In the genomic region with DNA sequence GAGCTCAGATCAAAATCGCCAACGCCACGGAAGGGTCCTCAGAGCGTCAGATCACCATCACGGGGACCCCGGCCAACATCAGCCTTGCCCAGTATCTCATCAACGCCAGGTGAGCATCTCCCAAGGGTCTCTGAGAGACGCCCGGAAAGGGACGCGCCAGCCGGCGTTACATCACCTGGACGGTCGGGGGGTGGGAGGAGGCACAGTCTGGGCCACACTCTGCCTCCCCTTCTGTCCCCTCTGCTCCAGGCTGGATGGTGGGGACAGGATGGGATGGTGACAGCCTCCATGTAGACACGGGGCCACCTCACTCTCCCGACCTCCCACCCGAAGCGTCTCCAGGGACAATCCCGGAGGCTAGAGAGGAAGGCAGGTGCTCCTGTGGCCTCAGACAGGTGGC, we compare ENCODE assay signal across 31 cellular contexts.
"Had no signal": no experiment of that assay in that cellular context is flagged by ENCODE, and none has a peak within 500 bp of the region (broad histone marks: within the 10 kb centered on the region; RNA-seq: fewer than 3 reads in every experiment).

No MANE protein-coding gene starts in this region.

- H3K4me3 ChIP-seq: ascending aorta, esophagus muscularis mucosa, gastrocnemius medialis, heart right ventricle, hepatocyte had no signal

- ATAC-seq: activated CD4-positive, alpha-beta T cell treated with anti-CD3 and anti-CD28 coated beads for 36 hours; activated naive CD4-positive, alpha-beta T cell treated with anti-CD3 and anti-CD28 coated beads, Interleukin-2, amount 50 U/mL, for 72 hours; effector memory CD8-positive, alpha-beta T cell; foreskin keratinocyte; gastrocnemius medialis; heart right ventricle had no signal

- H3K36me3 ChIP-seq: ascending aorta, brain microvascular endothelial cell, gastrocnemius medialis, heart right ventricle had no signal

- H3K4me1 ChIP-seq: ascending aorta, esophagus muscularis mucosa, foreskin keratinocyte, gastrocnemius medialis, heart right ventricle had no signal

- H3K9me3 Mint-ChIP-seq: activated CD4-positive, alpha-beta memory T cell treated with anti-CD3 and anti-CD28 coated beads for 36 hours; activated CD4-positive, alpha-beta T cell treated with anti-CD3 and anti-CD28 coated beads, Interleukin-2, amount 10 ng/mL, durations not matched to agents 24 days and 14 days; activated naive CD4-positive, alpha-beta T cell treated with anti-CD3 and anti-CD28 coated beads, Interleukin-2, amount 10 ng/mL, durations not matched to agents 7 days and 5 days; activated naive CD4-positive, alpha-beta T cell treated with anti-CD3 and anti-CD28 coated beads, Interleukin-2, amount 50 U/mL, for 72 hours; activated naive CD8-positive, alpha-beta T cell treated with anti-CD3 and anti-CD28 coated beads, Interleukin-2, amount 10 ng/mL, durations not matched to agents 7 days and 5 days; activated T-cell treated with anti-CD3 and anti-CD28 coated beads, Interleukin-2, amount 50 U/mL, for 24 hours; activated T-cell treated with anti-CD3 and anti-CD28 coated beads, Interleukin-2, amount 50 U/mL, for 72 hours; effector memory CD8-positive, alpha-beta T cell had no signal

- H3K27ac Mint-ChIP-seq: activated CD4-positive, alpha-beta memory T cell treated with anti-CD3 and anti-CD28 coated beads for 36 hours; activated CD4-positive, alpha-beta T cell treated with anti-CD3 and anti-CD28 coated beads for 36 hours; activated CD4-positive, alpha-beta T cell treated with anti-CD3 and anti-CD28 coated beads, Interleukin-2, amount 10 ng/mL, durations not matched to agents 24 days and 14 days; activated naive CD4-positive, alpha-beta T cell treated with anti-CD3 and anti-CD28 coated beads, Interleukin-2, amount 10 ng/mL, durations not matched to agents 7 days and 5 days; activated naive CD4-positive, alpha-beta T cell treated with anti-CD3 and anti-CD28 coated beads, Interleukin-2, amount 50 U/mL, for 72 hours; activated naive CD8-positive, alpha-beta T cell treated with anti-CD3 and anti-CD28 coated beads, Interleukin-2, amount 10 ng/mL, durations not matched to agents 7 days and 5 days; activated T-cell treated with anti-CD3 and anti-CD28 coated beads, Interleukin-2, amount 50 U/mL, for 24 hours; activated T-cell treated with anti-CD3 and anti-CD28 coated beads, Interleukin-2, amount 50 U/mL, for 72 hours; effector memory CD8-positive, alpha-beta T cell had no signal

- H3K9me3 ChIP-seq: gastrocnemius medialis had no signal

- H3K27ac ChIP-seq: ascending aorta, brain microvascular endothelial cell, esophagus muscularis mucosa, foreskin keratinocyte, gastrocnemius medialis, heart right ventricle, hepatocyte had no signal

- H3K27me3 ChIP-seq: ascending aorta, brain microvascular endothelial cell, esophagus muscularis mucosa, foreskin keratinocyte, gastrocnemius medialis, heart right ventricle, hepatocyte had no signal

- H3K27me3 Mint-ChIP-seq: activated CD4-positive, alpha-beta memory T cell treated with anti-CD3 and anti-CD28 coated beads for 36 hours; activated CD4-positive, alpha-beta T cell treated with anti-CD3 and anti-CD28 coated beads for 36 hours; activated CD4-positive, alpha-beta T cell treated with anti-CD3 and anti-CD28 coated beads, Interleukin-2, amount 10 ng/mL, durations not matched to agents 24 days and 14 days; activated T-cell treated with anti-CD3 and anti-CD28 coated beads, Interleukin-2, amount 50 U/mL, for 24 hours had no signal

- H2AFZ ChIP-seq: hepatocyte had no signal

- H3K4me1 Mint-ChIP-seq: activated CD4-positive, alpha-beta T cell treated with anti-CD3 and anti-CD28 coated beads for 36 hours; activated CD4-positive, alpha-beta T cell treated with anti-CD3 and anti-CD28 coated beads, Interleukin-2, amount 10 ng/mL, durations not matched to agents 24 days and 14 days; activated naive CD4-positive, alpha-beta T cell treated with anti-CD3 and anti-CD28 coated beads, Interleukin-2, amount 10 ng/mL, durations not matched to agents 7 days and 5 days; activated naive CD8-positive, alpha-beta T cell treated with anti-CD3 and anti-CD28 coated beads, Interleukin-2, amount 10 ng/mL, durations not matched to agents 7 days and 5 days had no signal

- H3K4me3 Mint-ChIP-seq: activated CD4-positive, alpha-beta memory T cell treated with anti-CD3 and anti-CD28 coated beads for 36 hours; activated CD4-positive, alpha-beta T cell treated with anti-CD3 and anti-CD28 coated beads for 36 hours; activated CD4-positive, alpha-beta T cell treated with anti-CD3 and anti-CD28 coated beads, Interleukin-2, amount 10 ng/mL, durations not matched to agents 24 days and 14 days; activated naive CD4-positive, alpha-beta T cell treated with anti-CD3 and anti-CD28 coated beads, Interleukin-2, amount 10 ng/mL, durations not matched to agents 7 days and 5 days; activated naive CD8-positive, alpha-beta T cell treated with anti-CD3 and anti-CD28 coated beads, Interleukin-2, amount 10 ng/mL, durations not matched to agents 7 days and 5 days; activated T-cell treated with anti-CD3 and anti-CD28 coated beads, Interleukin-2, amount 50 U/mL, for 24 hours; activated T-cell treated with anti-CD3 and anti-CD28 coated beads, Interleukin-2, amount 50 U/mL, for 72 hours; effector memory CD8-positive, alpha-beta T cell had no signal

- H3K79me2 ChIP-seq: hepatocyte had no signal

- H3K36me3 Mint-ChIP-seq: activated CD4-positive, alpha-beta memory T cell treated with anti-CD3 and anti-CD28 coated beads for 36 hours; activated naive CD4-positive, alpha-beta T cell treated with anti-CD3 and anti-CD28 coated beads, Interleukin-2, amount 10 ng/mL, durations not matched to agents 7 days and 5 days; activated naive CD8-positive, alpha-beta T cell treated with anti-CD3 and anti-CD28 coated beads, Interleukin-2, amount 10 ng/mL, durations not matched to agents 7 days and 5 days had no signal

- H3K4me2 ChIP-seq: hepatocyte had no signal

- FAIRE-seq: bronchial epithelial cell, colon had no signal

- DNase-seq: activated CD4-positive, alpha-beta memory T cell treated with anti-CD3 and anti-CD28 coated beads for 36 hours; activated CD4-positive, alpha-beta T cell treated with anti-CD3 and anti-CD28 coated beads for 36 hours; activated CD4-positive, alpha-beta T cell treated with anti-CD3 and anti-CD28 coated beads, Interleukin-2, amount 10 ng/mL, durations not matched to agents 24 days and 14 days; activated CD4-positive, CD25-positive, alpha-beta regulatory T cell; activated CD4-positive, CD25-positive, alpha-beta regulatory T cell treated with anti-CD3 and anti-CD28 coated beads, Interleukin-2, amount 50 U/mL, for 72 hours; activated CD8-positive, alpha-beta memory T cell treated with anti-CD3 and anti-CD28 coated beads, Interleukin-2, amount 50 U/mL, for 48 hours; activated gamma-delta T cell; activated naive CD4-positive, alpha-beta T cell; activated naive CD4-positive, alpha-beta T cell treated with anti-CD3 and anti-CD28 coated beads, Interleukin-2, amount 10 ng/mL, durations not matched to agents 7 days and 5 days; activated naive CD8-positive, alpha-beta T cell treated with anti-CD3 and anti-CD28 coated beads, Interleukin-2, amount 10 ng/mL, durations not matched to agents 7 days and 5 days; activated T-cell treated with anti-CD3 and anti-CD28 coated beads for 4 hours; activated T-cell treated with anti-CD3 and anti-CD28 coated beads, Interleukin-2, amount 50 U/mL, for 24 hours; activated T-cell treated with anti-CD3 and anti-CD28 coated beads, Interleukin-2, amount 50 U/mL, for 72 hours; brain microvascular endothelial cell; caudate nucleus; cortex of kidney; dermis blood vessel endothelial cell; effector CD4-positive, alpha-beta T cell; effector memory CD8-positive, alpha-beta T cell; erythroblast; foreskin keratinocyte; gastrocnemius medialis; glutamatergic neuron; heart right ventricle; T-helper 2 cell had no signal
